In genomic region chr11:15907806-15908205, GRCh38 we compare ENCODE assay signal across 21 cellular contexts.
"Had no signal": no experiment of that assay in that cellular context is flagged by ENCODE, and none has a peak within 500 bp of the region (broad histone marks: within the 10 kb centered on the region; RNA-seq: fewer than 3 reads in every experiment).

No MANE protein-coding gene starts in this region.

- DNase-seq: activated CD4-positive, alpha-beta memory T cell treated with anti-CD3 and anti-CD28 coated beads for 36 hours; activated CD4-positive, alpha-beta T cell treated with anti-CD3 and anti-CD28 coated beads, Interleukin-2, amount 10 ng/mL, durations not matched to agents 7 days and 5 days; activated CD4-positive, CD25-positive, alpha-beta regulatory T cell; activated CD8-positive, alpha-beta memory T cell treated with anti-CD3 and anti-CD28 coated beads for 24 hours; activated gamma-delta T cell treated with Interleukin-2 at 50 U/mL for 16 hours; activated naive CD4-positive, alpha-beta T cell treated with anti-CD3 and anti-CD28 coated beads, Interleukin-2, amount 10 ng/mL, durations not matched to agents 7 days and 5 days; activated naive CD8-positive, alpha-beta T cell treated with anti-CD3 and anti-CD28 coated beads for 36 hours; activated T-cell treated with anti-CD3 and anti-CD28 coated beads, Interleukin-2, amount 50 U/mL, for 4 hours; caudate nucleus; NCI-H1092; NCI-H1930; NCI-H446; NCI-H524 treated with DMSO at 0.1 percent for 48 hours; Right ventricle myocardium superior; SJCRH30; SK-N-SH; T-helper 1 cell had no signal

- H3K4me3 Mint-ChIP-seq: activated CD4-positive, alpha-beta memory T cell treated with anti-CD3 and anti-CD28 coated beads for 36 hours; activated CD4-positive, alpha-beta T cell treated with anti-CD3 and anti-CD28 coated beads, Interleukin-2, amount 10 ng/mL, durations not matched to agents 7 days and 5 days; activated naive CD4-positive, alpha-beta T cell treated with anti-CD3 and anti-CD28 coated beads, Interleukin-2, amount 10 ng/mL, durations not matched to agents 7 days and 5 days; activated naive CD8-positive, alpha-beta T cell treated with anti-CD3 and anti-CD28 coated beads for 36 hours; activated T-cell treated with anti-CD3 and anti-CD28 coated beads, Interleukin-2, amount 50 U/mL, for 4 hours had no signal

- H3K9ac ChIP-seq: KMS-11, SK-N-SH had no signal

- H3K27me3 Mint-ChIP-seq: activated CD4-positive, alpha-beta memory T cell treated with anti-CD3 and anti-CD28 coated beads for 36 hours; activated CD4-positive, alpha-beta T cell treated with anti-CD3 and anti-CD28 coated beads, Interleukin-2, amount 10 ng/mL, durations not matched to agents 7 days and 5 days; activated naive CD4-positive, alpha-beta T cell treated with anti-CD3 and anti-CD28 coated beads, Interleukin-2, amount 10 ng/mL, durations not matched to agents 7 days and 5 days; activated naive CD8-positive, alpha-beta T cell treated with anti-CD3 and anti-CD28 coated beads for 36 hours had no signal

- H3K4me3 ChIP-seq: Peyer's patch, SJCRH30 had no signal

- H3K9me3 ChIP-seq: Peyer's patch, SJCRH30, SK-N-SH had no signal

- H3K27ac ChIP-seq: KMS-11, Peyer's patch, RWPE1, SJCRH30, VCaP had no signal

- H3K27me3 ChIP-seq: Peyer's patch, SJCRH30 had no signal

- H3K4me2 ChIP-seq: KMS-11, SK-N-SH had no signal

- H3K36me3 ChIP-seq: Peyer's patch, SJCRH30 had no signal

- H3K4me1 ChIP-seq: Peyer's patch, SJCRH30 had no signal

- H3K36me3 Mint-ChIP-seq: activated CD4-positive, alpha-beta memory T cell treated with anti-CD3 and anti-CD28 coated beads for 36 hours; activated naive CD4-positive, alpha-beta T cell treated with anti-CD3 and anti-CD28 coated beads, Interleukin-2, amount 10 ng/mL, durations not matched to agents 7 days and 5 days; activated naive CD8-positive, alpha-beta T cell treated with anti-CD3 and anti-CD28 coated beads for 36 hours had no signal

- H3K27ac Mint-ChIP-seq: activated CD4-positive, alpha-beta memory T cell treated with anti-CD3 and anti-CD28 coated beads for 36 hours; activated CD4-positive, alpha-beta T cell treated with anti-CD3 and anti-CD28 coated beads, Interleukin-2, amount 10 ng/mL, durations not matched to agents 7 days and 5 days; activated naive CD4-positive, alpha-beta T cell treated with anti-CD3 and anti-CD28 coated beads, Interleukin-2, amount 10 ng/mL, durations not matched to agents 7 days and 5 days; activated naive CD8-positive, alpha-beta T cell treated with anti-CD3 and anti-CD28 coated beads for 36 hours had no signal

- H3K4me1 Mint-ChIP-seq: activated CD4-positive, alpha-beta T cell treated with anti-CD3 and anti-CD28 coated beads, Interleukin-2, amount 10 ng/mL, durations not matched to agents 7 days and 5 days; activated naive CD4-positive, alpha-beta T cell treated with anti-CD3 and anti-CD28 coated beads, Interleukin-2, amount 10 ng/mL, durations not matched to agents 7 days and 5 days; activated naive CD8-positive, alpha-beta T cell treated with anti-CD3 and anti-CD28 coated beads for 36 hours had no signal

- ATAC-seq: activated T-cell treated with anti-CD3 and anti-CD28 coated beads, Interleukin-2, amount 50 U/mL, for 4 hours had no signal

- H3K9me3 Mint-ChIP-seq: activated CD4-positive, alpha-beta memory T cell treated with anti-CD3 and anti-CD28 coated beads for 36 hours; activated CD4-positive, alpha-beta T cell treated with anti-CD3 and anti-CD28 coated beads, Interleukin-2, amount 10 ng/mL, durations not matched to agents 7 days and 5 days; activated naive CD4-positive, alpha-beta T cell treated with anti-CD3 and anti-CD28 coated beads, Interleukin-2, amount 10 ng/mL, durations not matched to agents 7 days and 5 days; activated naive CD8-positive, alpha-beta T cell treated with anti-CD3 and anti-CD28 coated beads for 36 hours; activated T-cell treated with anti-CD3 and anti-CD28 coated beads, Interleukin-2, amount 50 U/mL, for 4 hours had no signal
